ENCODE assay signal across 15 cellular contexts in genomic region chr6:42250509-42250908, GRCh38. TPM values are rescaled to one million over a fixed set of nuclear protein-coding genes. Genes with fewer than 3 reads are reported as not detected.
DNase-seq lines count a peak whose midpoint lies in the region; ATAC-seq, FAIRE-seq and TF ChIP-seq lines count a peak whose summit lies in the region.
"Had no signal": no experiment of that assay in that cellular context is flagged by ENCODE, and none has a peak within 500 bp of the region (broad histone marks: within the 10 kb centered on the region; RNA-seq: fewer than 3 reads in every experiment).

No MANE protein-coding gene starts in this region.

- H3K9me3 ChIP-seq in left ventricle myocardium inferior (replicated peaks) = no peaks in the 10 kb centered on the region
- H3K9me3 ChIP-seq in heart right ventricle = no peaks in the 10 kb centered on the region
- no peaks in the 10 kb centered on the region for H3K9me3 ChIP-seq in small intestine (ENCODE audit: control insufficient read depth, low read depth)
- H3K9me3 ChIP-seq: SJCRH30 had no signal

- WGBS in heart right ventricle, 2 donors = 70 to 78% methylated on average over 5 of the region's 5 CpGs
- 53 to 71% (median 61%) methylated on average over 5 of the region's 5 CpGs for WGBS in small intestine, 3 donors

- H3K36me3 ChIP-seq in left ventricle myocardium inferior = peaks cover 21% of the 10 kb centered on the region
- H3K36me3 ChIP-seq in heart right ventricle = peaks cover 0 to 59% (median 9%) of the 10 kb centered on the region in 9 donors
- no peaks in the 10 kb centered on the region for H3K36me3 ChIP-seq in small intestine (ENCODE audit: control insufficient read depth in 2 of 2, insufficient read depth in 2 of 2, low read length in 2 of 2)
- H3K36me3 ChIP-seq: SJCRH30 had no signal

- intact Hi-C loops in left ventricle myocardium inferior (cut with micrococcal nuclease) (loop anchor here (10.0 kb wide), 2 partner anchors 204 to 284 kb away; partner anchors contain the start of gene TRERF1), heart right ventricle (cut with DNase I) (loop anchor here in 1 of 10 donors (10.0 kb wide), 1 partner anchor 284 kb away; no protein-coding TSS in a partner anchor), posterior vena cava (cut with DNase I) (no loop called here)

- FAIRE-seq in small intestine (lab: Jason Lieb, UNC) = no peak

- H3K4me1 ChIP-seq in left ventricle myocardium inferior (peaks cover 54% of the 10 kb centered on the region), heart right ventricle (peaks cover 8 to 53% (median 34%) of the 10 kb centered on the region in 9 donors), small intestine (ENCODE audit: control insufficient read depth in 2 of 2, insufficient read depth in 1 of 2, low read depth in 1 of 2, low read length in 1 of 2) (peaks cover 2 to 16% of the 10 kb centered on the region in 2 donors)

- TF ChIP-seq CTCF in left ventricle myocardium inferior (IDR thresholded peaks at IDR 0.05; ENCODE audit: borderline replicate concordance) (no peak), heart right ventricle (IDR thresholded peaks at IDR 0.05) (no peak)

- ATAC-seq in heart right ventricle = no peak

- H3K27ac ChIP-seq in left ventricle myocardium inferior (replicated peaks) (peak overlapping the region; percentile 82), heart right ventricle (peak overlapping the region in 2 of 10 donors; percentile 49 to 74), small intestine (ENCODE audit: low read depth in 1 of 2, low read length in 1 of 2) (no peak overlapping the region)
- H3K27ac ChIP-seq: SJCRH30 had no signal

- H3K4me3 ChIP-seq in left ventricle myocardium inferior = no peak overlapping the region
- no peak overlapping the region for H3K4me3 ChIP-seq in heart right ventricle
- no peak overlapping the region for H3K4me3 ChIP-seq in small intestine (ENCODE audit: low read depth in 1 of 2, low read length in 2 of 2)
- H3K4me3 ChIP-seq: SJCRH30 had no signal

- H3K27me3 ChIP-seq in left ventricle myocardium inferior (ENCODE audit: low read depth) (no peaks in the 10 kb centered on the region), heart right ventricle (peaks cover 0 to 3% (median 0%) of the 10 kb centered on the region in 7 donors), small intestine (ENCODE audit: control insufficient read depth in 2 of 2, insufficient read depth in 2 of 2, low read length in 2 of 2) (no peaks in the 10 kb centered on the region)
- H3K27me3 ChIP-seq: SJCRH30 had no signal

- DNase-seq in left ventricle myocardium inferior (no peak), heart right ventricle (no peak), NCI-H748 (lab: John Stamatoyannopoulos, UW; ENCODE audit: unreplicated experiment) (peak; percentile 88), left kidney (ENCODE audit: low read depth, low spot score) (peak; percentile 57), small intestine (peak; percentile 19), SK-N-DZ (ENCODE audit: low spot score) (no peak), COLO668 (lab: John Stamatoyannopoulos, UW; ENCODE audit: unreplicated experiment) (no peak), posterior vena cava (ENCODE audit: low spot score) (no peak)
- DNase-seq: ACHN; CD4-positive, alpha-beta T cell; Karpas-422; MM.1S; SJCRH30 had no signal

RNA-seq across cellular contexts. Expression of gene MRPS10, which starts 32.8 kb away (rescaled TPM):
- total RNA-seq in left ventricle myocardium inferior = 64.3 TPM
- total RNA-seq in heart right ventricle = 10 to 100 TPM; 47.4 to 82.1 (median 63.1) TPM
- polyA plus RNA-seq in heart right ventricle = 10 to 100 TPM; 22.6 to 30.7 TPM
- 10 to 100 TPM; 20.0 to 33.0 (median 25.9) TPM for polyA plus RNA-seq in small intestine
- polyA plus RNA-seq in SK-N-DZ (2014; cell fraction: cytosol; rRNA removed) = 70.5 and 85.4 TPM in 2 replicates
- polyA plus RNA-seq in SK-N-DZ (2014; cell fraction: nucleus; rRNA removed) = 14.9 and 17.6 TPM in 2 replicates
- total RNA-seq in posterior vena cava = 10 to 100 TPM; 22.5 to 26.8 TPM

RNA-seq across cellular contexts. Expression of gene GUCA1B, which starts 55.8 kb away (rescaled TPM):
- total RNA-seq in left ventricle myocardium inferior (1.1 TPM), heart right ventricle (1 to 10 TPM in 8 of 10 donors, under 1 TPM in 2; 0.34 to 2.8 (median 1.9) TPM), posterior vena cava (1 to 10 TPM in 1 of 2 donors, under 1 TPM in 1; 0.74 to 1.8 TPM)
- polyA plus RNA-seq in heart right ventricle (under 1 TPM; 0.28 to 0.59 TPM), small intestine (under 1 TPM in 1 of 3 donors, not detected in 2; 0.36 TPM)
- 0.20 and 0.35 TPM in 2 replicates for polyA plus RNA-seq in SK-N-DZ (2014; cell fraction: cytosol; rRNA removed)
- 0.26 and 0.75 TPM in 2 replicates for polyA plus RNA-seq in SK-N-DZ (2014; cell fraction: nucleus; rRNA removed)
- total RNA-seq: H4, RPMI7951 had no signal

Comparison
In these comparisons a context has a peak if more than half of its experiments do, and no peak if none do; other contexts are left out.
1. DNase-seq: peak in NCI-H748 (single experiment), left kidney (single experiment) and small intestine (single experiment); none in left ventricle myocardium inferior (single experiment), heart right ventricle (0 of 2), SK-N-DZ (single experiment), COLO668 (single experiment) and posterior vena cava (single experiment).